In genomic region chr13:99122171-99122570, GRCh38 we compare ENCODE assay signal across 19 cellular contexts.
"Had no signal": no experiment of that assay in that cellular context is flagged by ENCODE, and none has a peak within 500 bp of the region (broad histone marks: within the 10 kb centered on the region; RNA-seq: fewer than 3 reads in every experiment).

No MANE protein-coding gene starts in this region.

- H3K27ac ChIP-seq: adrenal gland, breast epithelium, thyroid gland had no signal

- H3K36me3 Mint-ChIP-seq: WTC11 had no signal

- ATAC-seq: activated CD4-positive, alpha-beta T cell treated with anti-CD3 and anti-CD28 coated beads for 36 hours; activated naive CD4-positive, alpha-beta T cell treated with anti-CD3 and anti-CD28 coated beads, Interleukin-2, amount 50 U/mL, for 72 hours; activated T-cell treated with anti-CD3 and anti-CD28 coated beads, Interleukin-2, amount 50 U/mL, for 72 hours; left lobe of liver; naive thymus-derived CD4-positive, alpha-beta T cell; WTC11 had no signal

- H3K36me3 ChIP-seq: adrenal gland, breast epithelium, thyroid gland had no signal

- DNase-seq: activated CD4-positive, alpha-beta T cell treated with anti-CD3 and anti-CD28 coated beads for 36 hours; activated CD4-positive, alpha-beta T cell treated with anti-CD3 and anti-CD28 coated beads, Interleukin-2, amount 50 U/mL, for 48 hours; activated CD8-positive, alpha-beta memory T cell treated with anti-CD3 and anti-CD28 coated beads, Interleukin-2, amount 50 U/mL, for 4 hours; activated gamma-delta T cell; activated T-cell treated with anti-CD3 and anti-CD28 coated beads, Interleukin-2, amount 50 U/mL, for 72 hours; adrenal gland; cortex of kidney; erythroblast; kidney; naive thymus-derived CD4-positive, alpha-beta T cell; retina; stimulated activated naive CD4-positive, alpha-beta T cell; thyroid gland had no signal

- H3K9me3 ChIP-seq: adrenal gland, breast epithelium, thyroid gland had no signal

- H3K27me3 Mint-ChIP-seq: activated CD4-positive, alpha-beta T cell treated with anti-CD3 and anti-CD28 coated beads for 36 hours had no signal

- H3K4me1 ChIP-seq: adrenal gland, breast epithelium, thyroid gland had no signal

- FAIRE-seq: astrocyte, endometrium, kidney had no signal

- H3K4me3 ChIP-seq: adrenal gland, breast epithelium, thyroid gland had no signal

- H3K27ac Mint-ChIP-seq: activated CD4-positive, alpha-beta T cell treated with anti-CD3 and anti-CD28 coated beads for 36 hours; naive thymus-derived CD4-positive, alpha-beta T cell; WTC11 had no signal

- H3K4me3 Mint-ChIP-seq: activated CD4-positive, alpha-beta T cell treated with anti-CD3 and anti-CD28 coated beads for 36 hours; naive thymus-derived CD4-positive, alpha-beta T cell; WTC11 had no signal
